Comparison of ENCODE assay signal across 19 cellular contexts in the genomic region with DNA sequence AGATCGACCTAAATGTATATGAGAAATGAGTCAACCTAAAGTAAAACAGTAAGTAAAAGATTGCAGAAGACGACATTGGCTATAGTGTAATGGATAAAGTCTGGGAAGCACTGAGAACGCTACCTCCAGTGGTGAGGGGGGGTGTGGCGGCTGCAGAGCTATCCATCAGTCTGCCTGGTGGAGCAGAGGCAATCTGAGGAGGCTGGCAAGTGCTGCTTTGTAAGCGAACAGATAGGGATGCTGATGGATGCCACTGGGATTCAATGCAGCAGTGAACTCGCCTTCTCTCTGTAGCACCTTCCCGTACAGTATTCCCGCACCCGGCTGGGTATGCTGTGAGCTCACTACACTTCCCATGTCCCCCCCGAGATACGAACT.
"Had no signal": no experiment of that assay in that cellular context is flagged by ENCODE, and none has a peak within 500 bp of the region (broad histone marks: within the 10 kb centered on the region; RNA-seq: fewer than 3 reads in every experiment).

No MANE protein-coding gene starts in this region.

- H3K4me1 ChIP-seq: colonic mucosa had no signal

- H3K36me3 ChIP-seq: colonic mucosa, lower lobe of right lung, ovary, spleen had no signal

- H3K27ac Mint-ChIP-seq: activated B cell treated with CpG ODN at 0.5 μM for 24 hours; activated CD8-positive, alpha-beta T cell treated with anti-CD3 and anti-CD28 coated beads, Interleukin-2, amount 10 ng/mL, durations not matched to agents 7 days and 5 days; activated naive CD4-positive, alpha-beta T cell treated with anti-CD3 and anti-CD28 coated beads, Interleukin-2, amount 50 U/mL, for 72 hours; immature natural killer cell; stimulated activated naive CD8-positive, alpha-beta T cell treated with anti-CD3 and anti-CD28 coated beads, Interleukin-15, amount 100 ng/mL, for 72 hours had no signal

- H3K4me1 Mint-ChIP-seq: immature natural killer cell; neural crest cell; stimulated activated naive CD8-positive, alpha-beta T cell treated with anti-CD3 and anti-CD28 coated beads, Interleukin-15, amount 100 ng/mL, for 72 hours had no signal

- H3K4me3 Mint-ChIP-seq: activated B cell treated with CpG ODN at 0.5 μM for 24 hours; activated CD8-positive, alpha-beta T cell treated with anti-CD3 and anti-CD28 coated beads, Interleukin-2, amount 10 ng/mL, durations not matched to agents 7 days and 5 days; immature natural killer cell; neural crest cell; stimulated activated naive CD8-positive, alpha-beta T cell treated with anti-CD3 and anti-CD28 coated beads, Interleukin-15, amount 100 ng/mL, for 72 hours had no signal

- H3K9me3 Mint-ChIP-seq: activated B cell treated with CpG ODN at 0.5 μM for 24 hours; activated naive CD4-positive, alpha-beta T cell treated with anti-CD3 and anti-CD28 coated beads, Interleukin-2, amount 50 U/mL, for 72 hours; immature natural killer cell; neural crest cell; stimulated activated naive CD8-positive, alpha-beta T cell treated with anti-CD3 and anti-CD28 coated beads, Interleukin-15, amount 100 ng/mL, for 72 hours had no signal

- DNase-seq: activated B cell treated with CpG ODN at 0.5 μM for 24 hours; activated CD4-positive, alpha-beta T cell treated with anti-CD3 and anti-CD28 coated beads for 48 hours; activated CD8-positive, alpha-beta memory T cell treated with anti-CD3 and anti-CD28 coated beads, Interleukin-2, amount 50 U/mL, for 4 hours; activated CD8-positive, alpha-beta T cell treated with anti-CD3 and anti-CD28 coated beads, Interleukin-2, amount 10 ng/mL, durations not matched to agents 7 days and 5 days; activated effector memory CD4-positive, alpha-beta T cell treated with anti-CD3 and anti-CD28 coated beads, Interleukin-2, amount 50 U/mL, for 16 hours; activated T-cell treated with anti-CD3 and anti-CD28 coated beads, Interleukin-2, amount 50 U/mL, for 48 hours; colonic mucosa; effector CD4-positive, alpha-beta T cell; foreskin fibroblast; hypothalamus; immature natural killer cell; lower lobe of right lung; midbrain; ovary; spleen; stimulated activated naive CD8-positive, alpha-beta T cell treated with anti-CD3 and anti-CD28 coated beads, Interleukin-15, amount 100 ng/mL, for 72 hours had no signal

- H3K4me3 ChIP-seq: colonic mucosa, lower lobe of right lung, ovary, spleen had no signal

- H3K27me3 ChIP-seq: ovary had no signal

- ATAC-seq: activated CD8-positive, alpha-beta T cell treated with anti-CD3 and anti-CD28 coated beads, Interleukin-2, amount 10 ng/mL, durations not matched to agents 7 days and 5 days; activated naive CD4-positive, alpha-beta T cell treated with anti-CD3 and anti-CD28 coated beads, Interleukin-2, amount 50 U/mL, for 72 hours; lower lobe of right lung; sciatic nerve; stimulated activated naive CD8-positive, alpha-beta T cell treated with anti-CD3 and anti-CD28 coated beads, Interleukin-15, amount 100 ng/mL, for 72 hours had no signal

- H3K36me3 Mint-ChIP-seq: activated naive CD4-positive, alpha-beta T cell treated with anti-CD3 and anti-CD28 coated beads, Interleukin-2, amount 50 U/mL, for 72 hours; immature natural killer cell had no signal

- H3K27ac ChIP-seq: colonic mucosa, lower lobe of right lung, ovary, spleen had no signal
